In the genomic region with DNA sequence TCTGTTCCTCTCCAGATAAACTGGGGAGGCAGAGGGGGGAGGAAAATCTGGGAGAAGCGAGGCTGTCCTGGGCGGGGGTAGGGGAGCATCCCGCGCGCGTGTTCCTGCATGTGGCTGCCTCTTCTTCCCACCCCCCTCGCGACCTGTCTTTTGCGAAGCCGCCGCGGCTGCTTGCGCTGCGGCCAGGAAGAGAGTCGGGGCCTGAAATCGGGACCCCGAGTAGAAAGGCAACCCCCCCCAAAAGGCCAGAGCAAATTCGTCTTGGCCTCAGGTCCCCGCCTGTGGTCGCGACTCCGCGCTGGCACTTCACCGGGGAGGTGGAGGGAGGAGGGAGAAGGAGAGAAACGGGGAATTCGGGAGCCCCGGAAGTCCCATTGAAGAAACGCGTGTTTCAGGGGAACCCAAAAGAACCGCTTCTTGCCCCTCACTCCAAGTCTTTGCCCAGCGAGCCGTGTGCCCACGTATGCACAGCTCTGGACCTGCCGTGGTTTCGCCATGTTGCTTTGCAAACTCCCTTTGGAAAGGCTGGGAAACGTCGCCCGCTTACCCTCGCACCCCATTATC, we compare ENCODE assay signal across 8 cellular contexts. TPM values are rescaled to one million over a fixed set of nuclear protein-coding genes. Genes with fewer than 3 reads are reported as not detected.
DNase-seq lines count a peak whose midpoint lies in the region; ATAC-seq and TF ChIP-seq lines count a peak whose summit lies in the region.

No MANE protein-coding gene starts in this region.

- peaks cover 29% of the 10 kb centered on the region for H3K36me3 ChIP-seq in CD8-positive, alpha-beta T cell (ENCODE audit: insufficient read depth, low read length)
- no peaks in the 10 kb centered on the region for H3K36me3 ChIP-seq in Panc1 (ENCODE audit: control insufficient read depth, insufficient read depth, low read length)
- H3K36me3 ChIP-seq in urinary bladder (ENCODE audit: insufficient read depth) = no peaks in the 10 kb centered on the region

- H3K4me3 Mint-ChIP-seq in CD8-positive, alpha-beta T cell = peak overlapping the region; percentile 97
- peak overlapping the region; percentile 91 for H3K4me3 Mint-ChIP-seq in mesothelial cell of epicardium

- peak in 3 of 7 experiments; percentile 31 to 67 (median 42) for DNase-seq in CD8-positive, alpha-beta T cell
- DNase-seq in Panc1 (ENCODE audit: low read depth, low spot score) (no peak), choroid plexus epithelial cell (ENCODE audit: low read depth) (no peak), mesothelial cell of epicardium (ENCODE audit: low spot score in 2 of 2, unreplicated experiment in 2 of 2) (no peak), GM19238 (ENCODE audit: insufficient read length, low spot score) (no peak), NCI-H2227 (lab: John Stamatoyannopoulos, UW; ENCODE audit: unreplicated experiment) (no peak)

- in situ Hi-C loops in Panc1 (cut with HindIII; ENCODE audit: low pct_unique_long_range_greater_than_20kb, low sequenced_read_pairs) = no loop called here

- intact Hi-C loops in CD8-positive, alpha-beta T cell (cut with DNase I, micrococcal nuclease) = loop anchor here (1.0 to 10.0 kb wide), 5 partner anchors 43 to 1200 kb away; a partner anchor contains a TSS
- intact Hi-C loops in Panc1 (cut with micrococcal nuclease; ENCODE audit: unreplicated experiment) = loop anchor here (10.0 kb wide), 3 partner anchors 170 to 280 kb away; no protein-coding TSS in a partner anchor

- no peak for ATAC-seq in CD8-positive, alpha-beta T cell
- no peak for ATAC-seq in Panc1
- no peak for ATAC-seq in HG03097 (IDR thresholded peaks at IDR 0.05; ENCODE audit: low FRiP score, unreplicated experiment)

- POLR2A ChIA-PET in CD8-positive, alpha-beta T cell (lab: Charles Lee) = interaction anchor here (1.0 to 1.5 kb wide), 4 partner anchors 48 to 401 kb away, joined by 3 to 4 read pairs (median 4); a partner anchor contains a TSS
- POLR2A ChIA-PET in Panc1 (lab: Charles Lee) = no interaction called here

- CTCF ChIA-PET in CD8-positive, alpha-beta T cell (lab: Charles Lee) = interaction anchor here (1.2 to 14.0 kb wide), 4 partner anchors 132 to 387 kb away, joined by 5 to 260 read pairs (median 78); no protein-coding TSS in a partner anchor
- CTCF ChIA-PET in Panc1 (lab: Charles Lee) = interaction anchor here (0.7 kb wide), 2 partner anchors 14 to 247 kb away, joined by 3 read pairs; no protein-coding TSS in a partner anchor

- no peaks in the 10 kb centered on the region for H3K9me3 ChIP-seq in CD8-positive, alpha-beta T cell (ENCODE audit: low read length)
- no peaks in the 10 kb centered on the region for H3K9me3 ChIP-seq in Panc1 (ENCODE audit: control insufficient read depth, insufficient read depth, low read depth, low read length)

- WGBS in urinary bladder = under 1% methylated on average over 39 of the region's 39 CpGs

- TF ChIP-seq CTCF in CD8-positive, alpha-beta T cell (IDR thresholded peaks at IDR 0.05) = no peak
- TF ChIP-seq CTCF in Panc1 (IDR thresholded peaks at IDR 0.05) = no peak
- TF ChIP-seq CTCF in choroid plexus epithelial cell (conservative IDR thresholded peaks at IDR 0.05; ENCODE audit: low read depth, low read length) = no peak
- no peak for TF ChIP-seq CTCF in mesothelial cell of epicardium (IDR thresholded peaks at IDR 0.05; ENCODE audit: unreplicated experiment)

- peak overlapping the region; percentile 98 for H3K27ac Mint-ChIP-seq in CD8-positive, alpha-beta T cell
- peak overlapping the region; percentile 98 for H3K27ac Mint-ChIP-seq in mesothelial cell of epicardium

- no peaks in the 10 kb centered on the region for H3K27me3 Mint-ChIP-seq in CD8-positive, alpha-beta T cell (ENCODE audit: low read depth)
- peaks cover 5% of the 10 kb centered on the region for H3K27me3 Mint-ChIP-seq in mesothelial cell of epicardium (ENCODE audit: low read depth)

- peaks cover 51% of the 10 kb centered on the region for H3K4me1 ChIP-seq in CD8-positive, alpha-beta T cell (ENCODE audit: insufficient read depth, low read length)
- H3K4me1 ChIP-seq in Panc1 (ENCODE audit: control insufficient read depth, insufficient read depth, low read length) (no peaks in the 10 kb centered on the region; the same call in 1 of the 2 replicates), urinary bladder (ENCODE audit: insufficient read depth) (no peaks in the 10 kb centered on the region)

- BruUV-seq in Panc1 (replicated peaks; lab: Mats Ljungman, UMichigan) = no TSS peak

- H3K27ac ChIP-seq in CD8-positive, alpha-beta T cell (ENCODE audit: low read depth, low read length) = peak overlapping the region; percentile 85
- H3K27ac ChIP-seq in Panc1 (ENCODE audit: low read length) = no peak overlapping the region
- H3K27ac ChIP-seq in urinary bladder (ENCODE audit: low read depth) = peak overlapping the region; percentile 89

- H3K4me3 ChIP-seq in CD8-positive, alpha-beta T cell (ENCODE audit: low read depth, low read length) = peak overlapping the region; percentile 91
- H3K4me3 ChIP-seq in Panc1 (ENCODE audit: low read depth in 2 of 2, low read length in 2 of 2) (peak overlapping the region; percentile 24 to 51), choroid plexus epithelial cell (ENCODE audit: low read depth, low read length) (peak overlapping the region; percentile 61), urinary bladder (ENCODE audit: low read depth, low read length) (peak overlapping the region; percentile 90)

- no peaks in the 10 kb centered on the region for H3K27me3 ChIP-seq in CD8-positive, alpha-beta T cell (ENCODE audit: insufficient read depth, low read length)
- peaks cover 17% of the 10 kb centered on the region for H3K27me3 ChIP-seq in Panc1 (ENCODE audit: control insufficient read depth, insufficient read depth, low read length)

- H3K36me3 Mint-ChIP-seq in CD8-positive, alpha-beta T cell = peaks cover 51% of the 10 kb centered on the region
- H3K36me3 Mint-ChIP-seq in mesothelial cell of epicardium = peaks cover 8% of the 10 kb centered on the region

- H3K4me1 Mint-ChIP-seq in CD8-positive, alpha-beta T cell (ENCODE audit: low read depth) = peaks cover 49% of the 10 kb centered on the region
- peaks cover 55% of the 10 kb centered on the region for H3K4me1 Mint-ChIP-seq in mesothelial cell of epicardium

- no peaks in the 10 kb centered on the region for H3K9me3 Mint-ChIP-seq in CD8-positive, alpha-beta T cell
- no peaks in the 10 kb centered on the region for H3K9me3 Mint-ChIP-seq in mesothelial cell of epicardium

RNA-seq across cellular contexts. Expression of a gene that starts 0.9 kb away (rescaled TPM):
- total RNA-seq in CD8-positive, alpha-beta T cell = 100 to 1,000 TPM; 155 TPM
- total RNA-seq in Panc1 (2021; ENCODE audit: unreplicated experiment) = 1.5 TPM
- not detected for polyA plus RNA-seq in Panc1 (2012; ENCODE audit: insufficient read length)
- 393 to 412 TPM (median 404 TPM) in 3 replicates for total RNA-seq in mesothelial cell of epicardium
- 203 TPM for total RNA-seq in urinary bladder
- polyA plus RNA-seq in urinary bladder = 25.3 TPM

RNA-seq across cellular contexts. Expression of a gene that starts 46.5 kb away (rescaled TPM):
- total RNA-seq in CD8-positive, alpha-beta T cell = 10 to 100 TPM; 14.0 to 15.8 TPM
- total RNA-seq in Panc1 (2021; ENCODE audit: unreplicated experiment) = 17.4 TPM
- polyA plus RNA-seq in Panc1 (2012; ENCODE audit: insufficient read length) = 12.8 TPM
- total RNA-seq in mesothelial cell of epicardium = 16.7 to 22.1 TPM (median 21.0 TPM) in 3 replicates
- total RNA-seq in urinary bladder = 3.6 TPM
- 5.8 TPM for polyA plus RNA-seq in urinary bladder

Comparison
In these comparisons a context has a peak if more than half of its experiments do, and no peak if none do; other contexts are left out.
1. H3K4me3 ChIP-seq: peak in every context shown above with its lines; median percentile 91 in CD8-positive, alpha-beta T cell; 90 in urinary bladder; 61 in choroid plexus epithelial cell; 38 in Panc1.
2. RNA of a gene that starts 0.9 kb away (total RNA-seq): 393 to 412 TPM in mesothelial cell of epicardium, 203 TPM in urinary bladder (single experiment) and 155 TPM in CD8-positive, alpha-beta T cell; 1.5 TPM in Panc1 (single experiment); every median in the first group is over 10 times any median in the second.